ENCODE assay signal across 21 cellular contexts in the genomic region with DNA sequence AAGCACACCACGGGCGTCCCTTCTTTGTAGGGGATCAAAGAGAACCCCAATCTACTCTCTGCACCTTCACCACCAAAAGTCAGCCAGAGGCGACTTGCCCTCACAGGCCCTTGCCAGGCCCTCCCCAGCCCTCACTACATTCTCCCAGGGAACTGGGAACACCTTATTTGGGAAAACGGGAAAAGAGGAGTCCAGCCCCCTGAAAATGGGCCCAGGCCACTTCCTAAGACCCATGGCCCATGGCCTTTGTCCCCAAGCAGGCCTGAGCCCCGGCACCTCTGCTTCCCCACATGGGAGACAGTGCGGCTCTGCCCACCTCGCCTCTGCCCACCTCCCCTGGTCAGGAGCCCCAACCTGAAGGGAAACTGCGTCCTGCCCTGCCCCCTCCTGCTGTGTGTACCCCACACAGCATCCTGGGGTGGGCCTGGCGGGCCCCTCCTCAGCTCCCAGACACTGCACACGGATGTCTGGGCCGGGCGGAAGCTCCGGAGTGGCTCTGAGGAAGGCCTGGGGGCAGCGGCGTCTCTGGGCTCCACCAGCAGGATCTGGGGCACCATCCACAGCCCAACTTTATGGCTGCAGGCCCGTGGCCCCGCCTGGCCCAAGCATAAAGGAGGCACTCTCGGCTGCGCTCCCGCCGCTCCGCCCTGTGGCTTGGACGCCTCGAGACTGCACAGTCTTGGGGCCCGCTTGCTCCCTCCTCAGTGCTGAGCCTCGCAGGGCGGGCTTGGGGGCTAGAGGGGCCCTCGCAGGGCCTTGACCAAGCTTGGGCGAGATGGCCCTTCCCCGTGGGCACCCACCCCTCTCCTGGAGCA.
"Had no signal": no experiment of that assay in that cellular context is flagged by ENCODE, and none has a peak within 500 bp of the region (broad histone marks: within the 10 kb centered on the region; RNA-seq: fewer than 3 reads in every experiment).

No MANE protein-coding gene starts in this region.

- H3K4me1 Mint-ChIP-seq: activated naive CD4-positive, alpha-beta T cell treated with anti-CD3 and anti-CD28 coated beads, Interleukin-2, amount 10 ng/mL, durations not matched to agents 7 days and 5 days; stimulated activated memory B cell treated with anti-CD40 and anti-IgM and Interleukin-4, amounts not matched to agents 10 μg/mL and 1 μg/mL and 100 μg/mL, for 72 hours had no signal

- H3K27ac ChIP-seq: epithelial cell of prostate, gastroesophageal sphincter, sigmoid colon, stomach, suprapubic skin, transverse colon had no signal

- H3K4me3 Mint-ChIP-seq: activated naive CD4-positive, alpha-beta T cell treated with anti-CD3 and anti-CD28 coated beads, Interleukin-2, amount 10 ng/mL, durations not matched to agents 7 days and 5 days; mesothelial cell of epicardium; naive thymus-derived CD8-positive, alpha-beta T cell; stimulated activated memory B cell treated with anti-CD40 and anti-IgM and Interleukin-4, amounts not matched to agents 10 μg/mL and 1 μg/mL and 100 μg/mL, for 72 hours had no signal

- DNase-seq: activated CD4-positive, alpha-beta T cell treated with anti-CD3 and anti-CD28 coated beads for 4 hours; activated CD4-positive, alpha-beta T cell treated with anti-CD3 and anti-CD28 coated beads, Interleukin-2, amount 50 U/mL, for 48 hours; activated CD4-positive, CD25-positive, alpha-beta regulatory T cell; activated CD8-positive, alpha-beta memory T cell treated with anti-CD3 and anti-CD28 coated beads, Interleukin-2, amount 50 U/mL, for 48 hours; activated naive CD4-positive, alpha-beta T cell treated with anti-CD3 and anti-CD28 coated beads, Interleukin-2, amount 10 ng/mL, durations not matched to agents 7 days and 5 days; activated T-cell treated with anti-CD3 and anti-CD28 coated beads, Interleukin-2, amount 50 U/mL, for 48 hours; amygdala; mammary epithelial cell; sigmoid colon; stimulated activated CD4-positive, alpha-beta T cell treated with anti-CD3 and anti-CD28 coated beads, Interleukin-15, amount 100 ng/mL, for 24 hours; stomach; T1000; transverse colon had no signal

- H3K36me3 Mint-ChIP-seq: activated naive CD4-positive, alpha-beta T cell treated with anti-CD3 and anti-CD28 coated beads, Interleukin-2, amount 10 ng/mL, durations not matched to agents 7 days and 5 days; mesothelial cell of epicardium; stimulated activated memory B cell treated with anti-CD40 and anti-IgM and Interleukin-4, amounts not matched to agents 10 μg/mL and 1 μg/mL and 100 μg/mL, for 72 hours had no signal

- H3K27ac Mint-ChIP-seq: activated naive CD4-positive, alpha-beta T cell treated with anti-CD3 and anti-CD28 coated beads, Interleukin-2, amount 10 ng/mL, durations not matched to agents 7 days and 5 days; mesothelial cell of epicardium; naive thymus-derived CD8-positive, alpha-beta T cell; stimulated activated memory B cell treated with anti-CD40 and anti-IgM and Interleukin-4, amounts not matched to agents 10 μg/mL and 1 μg/mL and 100 μg/mL, for 72 hours had no signal

- ATAC-seq: gastroesophageal sphincter; left lobe of liver; naive thymus-derived CD8-positive, alpha-beta T cell; stimulated activated memory B cell treated with anti-CD40 and anti-IgM and Interleukin-4, amounts not matched to agents 10 μg/mL and 1 μg/mL and 100 μg/mL, for 72 hours had no signal

- H3K36me3 ChIP-seq: gastroesophageal sphincter, sigmoid colon, stomach, suprapubic skin, transverse colon had no signal

- H3K9me3 ChIP-seq: transverse colon had no signal

- H3K27me3 ChIP-seq: gastroesophageal sphincter, sigmoid colon, transverse colon had no signal

- H3K4me3 ChIP-seq: gastroesophageal sphincter, sigmoid colon, smooth muscle cell, stomach, suprapubic skin, transverse colon had no signal
